ENCODE assay signal across 22 cellular contexts in the genomic region with DNA sequence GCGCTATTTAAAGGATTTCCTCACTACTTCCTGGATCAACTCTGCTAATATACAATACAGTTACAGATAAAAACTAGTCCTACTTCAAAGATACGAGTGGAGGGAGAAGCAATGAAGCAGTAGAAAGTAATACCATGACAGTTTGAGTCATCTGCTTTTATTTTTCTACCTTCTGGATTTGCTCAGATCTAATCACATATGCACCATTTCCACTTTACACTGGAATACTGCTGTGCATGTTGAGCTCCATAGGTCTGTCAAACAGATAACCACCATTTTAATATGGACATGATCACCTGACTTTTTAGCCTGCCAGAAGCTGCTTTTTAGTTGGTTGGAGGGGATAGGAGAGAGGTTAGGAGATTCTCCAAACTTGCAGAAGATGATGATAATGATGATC.
A peak's percentile ranks its signal among the peaks of the same experiment; 100 is the strongest.
DNase-seq lines count a peak whose midpoint lies in the region; ATAC-seq, FAIRE-seq and TF ChIP-seq lines count a peak whose summit lies in the region.
"Had no signal": no experiment of that assay in that cellular context is flagged by ENCODE, and none has a peak within 500 bp of the region (broad histone marks: within the 10 kb centered on the region; RNA-seq: fewer than 3 reads in every experiment).

No MANE protein-coding gene starts in this region.

- no peak for TF ChIP-seq POLR2A in H54 (IDR thresholded peaks at IDR 0.05; ENCODE audit: low read depth, low read length)

- POLR2A ChIA-PET in SK-N-SH (lab: Yijun Ruan, JAX) = no interaction called here

- FAIRE-seq in H54 (lab: Jason Lieb, UNC) = peak; percentile 23
- FAIRE-seq: A549, D721Med, G401.6, GM12891, GM19239 had no signal

- H3K27me3 ChIP-seq in SK-N-SH (ENCODE audit: insufficient read depth) (no peaks in the 10 kb centered on the region), OCI-LY3 (ENCODE audit: low read depth, low read length) (no peaks in the 10 kb centered on the region)
- H3K27me3 ChIP-seq: BLaER1 treated with 17β-estradiol and CSF1 and Interleukin-3, amounts not matched to agents 10 nM and 100 nM had no signal

- H3K79me2 ChIP-seq in SK-N-SH (ENCODE audit: insufficient read depth) (no peaks in the 10 kb centered on the region), OCI-LY3 (ENCODE audit: low read length) (no peaks in the 10 kb centered on the region)

- 0% methylated on average over 2 of the region's 2 CpGs for WGBS in SK-N-SH (ENCODE audit: low lambda C conversion rate)

- no peaks in the 10 kb centered on the region for H3K9me2 ChIP-seq in SK-N-SH

- CTCF ChIA-PET in SK-N-SH (lab: Yijun Ruan, JAX) = interaction anchor here (1.6 kb wide), 2 partner anchors 12 to 39 kb away, joined by 5 to 6 read pairs; no protein-coding TSS in a partner anchor

- H3F3A ChIP-seq in SK-N-SH (replicated peaks; ENCODE audit: insufficient read depth) = no peaks in the 10 kb centered on the region

- no peak for TF ChIP-seq RAD21 in SK-N-SH (IDR thresholded peaks at IDR 0.05; ENCODE audit: low read length)

- H2AFZ ChIP-seq in SK-N-SH (ENCODE audit: low read depth) = no peak overlapping the region
- H2AFZ ChIP-seq in OCI-LY3 (ENCODE audit: low read depth, low read length) = peak overlapping the region; percentile 73; the same call in 1 of the 2 replicates

- H4K20me1 ChIP-seq in SK-N-SH (ENCODE audit: insufficient read depth) (no peaks in the 10 kb centered on the region), OCI-LY3 (ENCODE audit: insufficient read depth, low read length) (no peaks in the 10 kb centered on the region)
- H4K20me1 ChIP-seq: BLaER1 treated with 17β-estradiol and CSF1 and Interleukin-3, amounts not matched to agents 10 nM and 100 nM had no signal

- H3K36me3 ChIP-seq in SK-N-SH (replicated peaks in 1 of 2; ENCODE audit: control insufficient read depth in 1 of 2, insufficient read depth in 2 of 2, low read length in 1 of 2) (no peaks in the 10 kb centered on the region), OCI-LY3 (replicated peaks; ENCODE audit: low read depth, low read length) (no peaks in the 10 kb centered on the region)
- H3K36me3 ChIP-seq: BLaER1 treated with 17β-estradiol and CSF1 and Interleukin-3, amounts not matched to agents 10 nM and 100 nM had no signal

- ATAC-seq in SK-N-SH treated with all-trans-retinoic acid at 6 μM for 48 hours = no peak
- no peak for ATAC-seq in HG02938 (IDR thresholded peaks at IDR 0.05; ENCODE audit: unreplicated experiment)
- ATAC-seq: A549; CD8-positive, alpha-beta T cell had no signal

- DNase-seq in SK-N-SH = peak; percentile 4
- no peak for DNase-seq in H54 (ENCODE audit: insufficient read length, low spot score)
- peak; percentile 50 for DNase-seq in SK-N-DZ (ENCODE audit: low spot score)
- no peak for DNase-seq in kidney tubule cell (ENCODE audit: low spot score)
- DNase-seq: AML-193; Caco-2; Calu3; CD4-positive, alpha-beta T cell; CD8-positive, alpha-beta T cell; DMS79 treated with DMSO at 0.1 percent for 48 hours; GF-D8 had no signal

- no peak overlapping the region for H3K9ac ChIP-seq in SK-N-SH
- no peak overlapping the region for H3K9ac ChIP-seq in OCI-LY3 (ENCODE audit: low read length)
- H3K9ac ChIP-seq: BLaER1 treated with 17β-estradiol and CSF1 and Interleukin-3, amounts not matched to agents 10 nM and 100 nM had no signal

- H3K4me2 ChIP-seq in SK-N-SH (no peak overlapping the region), OCI-LY3 (ENCODE audit: low read length) (no peak overlapping the region)
- H3K4me2 ChIP-seq: A549; BLaER1 treated with 17β-estradiol and CSF1 and Interleukin-3, amounts not matched to agents 10 nM and 100 nM had no signal

- H3K27ac ChIP-seq in SK-N-SH (ENCODE audit: low read depth in 2 of 2, low read length in 1 of 2) = no peak overlapping the region
- no peak overlapping the region for H3K27ac ChIP-seq in OCI-LY3 (ENCODE audit: low read length)
- H3K27ac ChIP-seq: 22Rv1; A549; BLaER1 treated with 17β-estradiol and CSF1 and Interleukin-3, amounts not matched to agents 10 nM and 100 nM; C4-2B had no signal

- no peak for TF ChIP-seq CTCF in SK-N-SH (IDR thresholded peaks at IDR 0.05)
- TF ChIP-seq CTCF in OCI-LY3 (IDR thresholded peaks at IDR 0.05; ENCODE audit: low read depth, low read length) = no peak

- H3K4me3 ChIP-seq in SK-N-SH (ENCODE audit: low read depth in 2 of 2, low read length in 1 of 2) (no peak overlapping the region), OCI-LY3 (ENCODE audit: low read length) (no peak overlapping the region)
- H3K4me3 ChIP-seq: A549; BLaER1 treated with 17β-estradiol and CSF1 and Interleukin-3, amounts not matched to agents 10 nM and 100 nM had no signal

- H3K9me3 ChIP-seq in SK-N-SH (no peaks in the 10 kb centered on the region), OCI-LY3 (ENCODE audit: insufficient read depth, low read length) (no peaks in the 10 kb centered on the region)
- H3K9me3 ChIP-seq: A549, Caco-2 had no signal

- H3K4me1 ChIP-seq in SK-N-SH (ENCODE audit: control insufficient read depth in 1 of 2, insufficient read depth in 2 of 2, low read depth in 1 of 2, low read length in 1 of 2) = no peaks in the 10 kb centered on the region
- peaks cover 4% of the 10 kb centered on the region; the same call in 1 of the 2 replicates for H3K4me1 ChIP-seq in OCI-LY3 (ENCODE audit: low read length)
- H3K4me1 ChIP-seq: A549; BLaER1 treated with 17β-estradiol and CSF1 and Interleukin-3, amounts not matched to agents 10 nM and 100 nM; Caco-2 had no signal

- TF ChIP-seq EP300 in SK-N-SH (IDR thresholded peaks at IDR 0.05; ENCODE audit: borderline replicate concordance in 1 of 2, low read depth in 1 of 2, low read length in 1 of 2) = no peak

TF ChIP-seq in SK-N-SH, 30 proteins besides CTCF, POLR2A, EP300 and RAD21 (continues in another document):
- peak; percentile 33; the same call in 1 of the 2 replicates for TF ChIP-seq GATA2 (CRISPR knock-in tag; IDR thresholded peaks at IDR 0.05)
- TF ChIP-seq CHD2 (IDR thresholded peaks at IDR 0.05; ENCODE audit: low read length, partially characterized antibody) = no peak
- no peak for TF ChIP-seq RCOR1 (IDR thresholded peaks at IDR 0.05; ENCODE audit: low read length)
- no peak for TF ChIP-seq SMC3 (IDR thresholded peaks at IDR 0.05; ENCODE audit: low read depth, low read length)
- TF ChIP-seq, protein P1, sequence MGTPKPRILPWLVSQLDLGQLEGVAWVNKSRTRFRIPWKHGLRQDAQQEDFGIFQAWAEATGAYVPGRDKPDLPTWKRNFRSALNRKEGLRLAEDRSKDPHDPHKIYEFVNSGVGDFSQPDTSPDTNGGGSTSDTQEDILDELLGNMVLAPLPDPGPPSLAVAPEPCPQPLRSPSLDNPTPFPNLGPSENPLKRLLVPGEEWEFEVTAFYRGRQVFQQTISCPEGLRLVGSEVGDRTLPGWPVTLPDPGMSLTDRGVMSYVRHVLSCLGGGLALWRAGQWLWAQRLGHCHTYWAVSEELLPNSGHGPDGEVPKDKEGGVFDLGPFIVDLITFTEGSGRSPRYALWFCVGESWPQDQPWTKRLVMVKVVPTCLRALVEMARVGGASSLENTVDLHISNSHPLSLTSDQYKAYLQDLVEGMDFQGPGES (IDR thresholded peaks at IDR 0.05; ENCODE audit: low read depth, low read length) = no peak

TF ChIP-seq in SK-N-SH treated with all-trans-retinoic acid at 6 μM for 48 hours, 23 proteins besides CTCF, POLR2A, EP300 and RAD21 (continues in another document):
- TF ChIP-seq CSDC2 (CRISPR knock-in tag; IDR thresholded peaks at IDR 0.05) = no peak
- no peak for TF ChIP-seq POU6F1 (CRISPR knock-in tag; IDR thresholded peaks at IDR 0.05; ENCODE audit: borderline replicate concordance, low read depth)
- no peak for TF ChIP-seq ZNF565 (CRISPR knock-in tag; conservative IDR thresholded peaks at IDR 0.05; ENCODE audit: low read depth)
- TF ChIP-seq ARNTL (CRISPR knock-in tag; IDR thresholded peaks at IDR 0.05; ENCODE audit: borderline replicate concordance, low read depth) = no peak
- TF ChIP-seq, protein P2, sequence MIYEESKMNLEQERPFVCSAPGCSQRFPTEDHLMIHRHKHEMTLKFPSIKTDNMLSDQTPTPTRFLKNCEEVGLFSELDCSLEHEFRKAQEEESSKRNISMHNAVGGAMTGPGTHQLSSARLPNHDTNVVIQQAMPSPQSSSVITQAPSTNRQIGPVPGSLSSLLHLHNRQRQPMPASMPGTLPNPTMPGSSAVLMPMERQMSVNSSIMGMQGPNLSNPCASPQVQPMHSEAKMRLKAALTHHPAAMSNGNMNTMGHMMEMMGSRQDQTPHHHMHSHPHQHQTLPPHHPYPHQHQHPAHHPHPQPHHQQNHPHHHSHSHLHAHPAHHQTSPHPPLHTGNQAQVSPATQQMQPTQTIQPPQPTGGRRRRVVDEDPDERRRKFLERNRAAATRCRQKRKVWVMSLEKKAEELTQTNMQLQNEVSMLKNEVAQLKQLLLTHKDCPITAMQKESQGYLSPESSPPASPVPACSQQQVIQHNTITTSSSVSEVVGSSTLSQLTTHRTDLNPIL (CRISPR knock-in tag; IDR thresholded peaks at IDR 0.05; ENCODE audit: low read depth) = no peak
- TF ChIP-seq, protein P3, sequence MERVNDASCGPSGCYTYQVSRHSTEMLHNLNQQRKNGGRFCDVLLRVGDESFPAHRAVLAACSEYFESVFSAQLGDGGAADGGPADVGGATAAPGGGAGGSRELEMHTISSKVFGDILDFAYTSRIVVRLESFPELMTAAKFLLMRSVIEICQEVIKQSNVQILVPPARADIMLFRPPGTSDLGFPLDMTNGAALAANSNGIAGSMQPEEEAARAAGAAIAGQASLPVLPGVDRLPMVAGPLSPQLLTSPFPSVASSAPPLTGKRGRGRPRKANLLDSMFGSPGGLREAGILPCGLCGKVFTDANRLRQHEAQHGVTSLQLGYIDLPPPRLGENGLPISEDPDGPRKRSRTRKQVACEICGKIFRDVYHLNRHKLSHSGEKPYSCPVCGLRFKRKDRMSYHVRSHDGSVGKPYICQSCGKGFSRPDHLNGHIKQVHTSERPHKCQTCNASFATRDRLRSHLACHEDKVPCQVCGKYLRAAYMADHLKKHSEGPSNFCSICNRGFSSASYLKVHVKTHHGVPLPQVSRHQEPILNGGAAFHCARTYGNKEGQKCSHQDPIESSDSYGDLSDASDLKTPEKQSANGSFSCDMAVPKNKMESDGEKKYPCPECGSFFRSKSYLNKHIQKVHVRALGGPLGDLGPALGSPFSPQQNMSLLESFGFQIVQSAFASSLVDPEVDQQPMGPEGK (CRISPR knock-in tag; IDR thresholded peaks at IDR 0.05; ENCODE audit: borderline replicate concordance) = no peak
- TF ChIP-seq TCF4 (CRISPR knock-in tag; IDR thresholded peaks at IDR 0.05; ENCODE audit: borderline replicate concordance) = no peak

Comparison
In these comparisons a context has a peak if more than half of its experiments do, and no peak if none do; other contexts are left out.
1. DNase-seq: peak in SK-N-SH (single experiment) and SK-N-DZ (single experiment); none in H54 (single experiment) and kidney tubule cell (single experiment).